8 cellular contexts compared by ENCODE assay signal in genomic region chr2:118882693-118883336, GRCh38. TPM values are rescaled to one million over a fixed set of nuclear protein-coding genes. Genes with fewer than 3 reads are reported as not detected.
DNase-seq lines count a peak whose midpoint lies in the region; ATAC-seq, FAIRE-seq and TF ChIP-seq lines count a peak whose summit lies in the region.

No MANE protein-coding gene starts in this region.

- 14 to 20% (median 17%) methylated on average over 17 of the region's 17 CpGs for WGBS in ovary, 3 donors
- 18 to 31% methylated on average over 16 to 17 of the region's 17 CpGs for WGBS in tibial nerve, 2 donors

- peak overlapping the region; percentile 61 for H3K4me3 Mint-ChIP-seq in activated T-helper 1 cell treated with anti-CD3 and anti-CD28 coated beads, Interleukin-12 subunit alpha, Interleukin-12 subunit beta, Interleukin-2, Interleukin-4 antibody, amounts not matched to agents 30 ng/mL and 10 ng/mL and 1 ng/mL, durations not matched to agents 14 hours and 24 hours and 36 hours

- no peak for TF ChIP-seq POLR2A in ovary (IDR thresholded peaks at IDR 0.05)
- TF ChIP-seq POLR2A in tibial nerve (IDR thresholded peaks at IDR 0.05): no peak

- no peaks in the 10 kb centered on the region for H3K9me3 Mint-ChIP-seq in activated T-helper 1 cell treated with anti-CD3 and anti-CD28 coated beads, Interleukin-12 subunit alpha, Interleukin-12 subunit beta, Interleukin-2, Interleukin-4 antibody, amounts not matched to agents 30 ng/mL and 10 ng/mL and 1 ng/mL, durations not matched to agents 14 hours and 24 hours and 36 hours

- H3K27ac ChIP-seq in foreskin keratinocyte: no peak overlapping the region
- no peak overlapping the region for H3K27ac ChIP-seq in ovary
- H3K27ac ChIP-seq in tibial nerve: no peak overlapping the region

- TF ChIP-seq EP300 in ovary (IDR thresholded peaks at IDR 0.05): no peak
- TF ChIP-seq EP300 in tibial nerve (IDR thresholded peaks at IDR 0.05): no peak

- peaks cover 5% of the 10 kb centered on the region for H3K27me3 Mint-ChIP-seq in activated T-helper 1 cell treated with anti-CD3 and anti-CD28 coated beads, Interleukin-12 subunit alpha, Interleukin-12 subunit beta, Interleukin-2, Interleukin-4 antibody, amounts not matched to agents 30 ng/mL and 10 ng/mL and 1 ng/mL, durations not matched to agents 14 hours and 24 hours and 36 hours (ENCODE audit: insufficient read depth)

- H3K4me3 ChIP-seq in ovary: no peak overlapping the region
- peak overlapping the region in 2 of 4 donors; percentile 14 to 21 for H3K4me3 ChIP-seq in tibial nerve

- H3K9me3 ChIP-seq in ovary: no peaks in the 10 kb centered on the region
- no peaks in the 10 kb centered on the region for H3K9me3 ChIP-seq in tibial nerve

- peak; percentile 88 for TF ChIP-seq CTCF in D721Med (IDR thresholded peaks at IDR 0.05; ENCODE audit: insufficient read depth, missing control alignments)
- TF ChIP-seq CTCF in foreskin keratinocyte (conservative IDR thresholded peaks at IDR 0.05): peak; percentile 96
- TF ChIP-seq CTCF in ovary (IDR thresholded peaks at IDR 0.05): no peak
- TF ChIP-seq CTCF in tibial nerve (IDR thresholded peaks at IDR 0.05): peak; percentile 71 to 87 (median 77)

- H3K4me1 Mint-ChIP-seq in activated T-helper 1 cell treated with anti-CD3 and anti-CD28 coated beads, Interleukin-12 subunit alpha, Interleukin-12 subunit beta, Interleukin-2, Interleukin-4 antibody, amounts not matched to agents 30 ng/mL and 10 ng/mL and 1 ng/mL, durations not matched to agents 14 hours and 24 hours and 36 hours (ENCODE audit: low read depth): peaks cover 17% of the 10 kb centered on the region

- intact Hi-C loops in activated T-helper 1 cell treated with anti-CD3 and anti-CD28 coated beads, Interleukin-12 subunit alpha, Interleukin-12 subunit beta, Interleukin-2, Interleukin-4 antibody, amounts not matched to agents 30 ng/mL and 10 ng/mL and 1 ng/mL, durations not matched to agents 14 hours and 24 hours and 36 hours (cut with micrococcal nuclease): loop anchor here (10.0 kb wide), 1 partner anchor 382 kb away; no protein-coding TSS in a partner anchor
- intact Hi-C loops in ovary (cut with DNase I): loop anchor here in 1 of 4 donors (10.0 kb wide), 1 partner anchor 412 kb away; no protein-coding TSS in a partner anchor

- H3K27me3 ChIP-seq in foreskin keratinocyte (peaks cover 21% of the 10 kb centered on the region), ovary (no peaks in the 10 kb centered on the region), tibial nerve (peaks cover 0 to 30% of the 10 kb centered on the region in 2 donors)

- ATAC-seq in GM21526 (IDR thresholded peaks at IDR 0.05; ENCODE audit: low FRiP score, unreplicated experiment): peak; percentile 85
- ATAC-seq in foreskin keratinocyte: peak; percentile 65

- no peak overlapping the region for H3K27ac Mint-ChIP-seq in activated T-helper 1 cell treated with anti-CD3 and anti-CD28 coated beads, Interleukin-12 subunit alpha, Interleukin-12 subunit beta, Interleukin-2, Interleukin-4 antibody, amounts not matched to agents 30 ng/mL and 10 ng/mL and 1 ng/mL, durations not matched to agents 14 hours and 24 hours and 36 hours

- H3K36me3 Mint-ChIP-seq in activated T-helper 1 cell treated with anti-CD3 and anti-CD28 coated beads, Interleukin-12 subunit alpha, Interleukin-12 subunit beta, Interleukin-2, Interleukin-4 antibody, amounts not matched to agents 30 ng/mL and 10 ng/mL and 1 ng/mL, durations not matched to agents 14 hours and 24 hours and 36 hours (ENCODE audit: low read depth): no peaks in the 10 kb centered on the region

- in situ Hi-C loops in KBM-7 (cut with MboI; ENCODE audit: low pct_unique_long_range_greater_than_20kb, low sequenced_read_pairs): loop anchor here (25.0 kb wide), 1 partner anchor 579 kb away; no protein-coding TSS in a partner anchor

- H3K4me1 ChIP-seq in foreskin keratinocyte (no peaks in the 10 kb centered on the region), ovary (ENCODE audit: insufficient read depth) (no peaks in the 10 kb centered on the region), tibial nerve (peaks cover 0 to 9% (median 0%) of the 10 kb centered on the region in 4 donors)

- DNase-seq in D721Med (ENCODE audit: insufficient read length, low spot score) (no peak), KBM-7 (peak; percentile 67), RKO (ENCODE audit: low spot score) (peak; percentile 63), foreskin keratinocyte (peak; percentile 18 to 49), ovary (peak in 3 of 5 donors; percentile 21 to 33 (median 30)), tibial nerve (ENCODE audit: low spot score in 2 of 2) (peak in 1 of 2 donors; percentile 56)
- DNase-seq in activated T-helper 1 cell treated with anti-CD3 and anti-CD28 coated beads, Interleukin-12 subunit alpha, Interleukin-12 subunit beta, Interleukin-2, Interleukin-4 antibody, amounts not matched to agents 30 ng/mL and 10 ng/mL and 1 ng/mL, durations not matched to agents 14 hours and 24 hours and 36 hours (ENCODE audit: low spot score): peak; percentile 30

- FAIRE-seq in D721Med (lab: Jason Lieb, UNC): no peak

- H3K36me3 ChIP-seq in ovary: no peaks in the 10 kb centered on the region
- H3K36me3 ChIP-seq in tibial nerve: no peaks in the 10 kb centered on the region

RNA-seq across cellular contexts. Expression of gene EN1, which starts 35.4 kb away (rescaled TPM):
- not detected in 2 replicates for total RNA-seq in activated T-helper 1 cell treated with anti-CD3 and anti-CD28 coated beads, Interleukin-12 subunit alpha, Interleukin-12 subunit beta, Interleukin-2, Interleukin-4 antibody, amounts not matched to agents 30 ng/mL and 10 ng/mL and 1 ng/mL, durations not matched to agents 14 hours and 24 hours and 36 hours
- total RNA-seq in foreskin keratinocyte: 0.75 TPM in 1 of 2 replicates, not detected in the other
- 0.85 TPM in 1 of 2 replicates, not detected in the other for polyA plus RNA-seq in foreskin keratinocyte
- total RNA-seq in ovary: not detected
- polyA plus RNA-seq in ovary: not detected
- total RNA-seq in tibial nerve: under 1 TPM in 3 of 4 donors, not detected in 1; 0.63 to 0.90 (median 0.78) TPM

RNA-seq across cellular contexts. Expression of gene MARCO, which starts 59.2 kb away (rescaled TPM):
- total RNA-seq in activated T-helper 1 cell treated with anti-CD3 and anti-CD28 coated beads, Interleukin-12 subunit alpha, Interleukin-12 subunit beta, Interleukin-2, Interleukin-4 antibody, amounts not matched to agents 30 ng/mL and 10 ng/mL and 1 ng/mL, durations not matched to agents 14 hours and 24 hours and 36 hours: not detected in 2 replicates
- total RNA-seq in foreskin keratinocyte (0.11 and 0.14 TPM in 2 replicates), ovary (10 to 100 TPM in 2 of 7 donors, 1 to 10 TPM in 5; 1.1 to 19.9 (median 6.0) TPM), tibial nerve (10 to 100 TPM; 11.1 to 59.4 (median 14.8) TPM)
- polyA plus RNA-seq in foreskin keratinocyte (0.11 and 0.22 TPM in 2 replicates), ovary (1 to 10 TPM; 1.8 to 6.4 TPM)

Comparison
In these comparisons a context has a peak if more than half of its experiments do, and no peak if none do; other contexts are left out.
1. CTCF ChIP-seq: peak in D721Med (single experiment), foreskin keratinocyte (single experiment) and tibial nerve (5 of 5); none in ovary (0 of 3).